ENCODE assay signal across 14 cellular contexts in genomic region chr12:15580431-15580830, GRCh38.
A peak's percentile ranks its signal among the peaks of the same experiment; 100 is the strongest.
DNase-seq lines count a peak whose midpoint lies in the region; ATAC-seq, FAIRE-seq and TF ChIP-seq lines count a peak whose summit lies in the region.
"Had no signal": no experiment of that assay in that cellular context is flagged by ENCODE, and none has a peak within 500 bp of the region (broad histone marks: within the 10 kb centered on the region; RNA-seq: fewer than 3 reads in every experiment).

No MANE protein-coding gene starts in this region.

- no peak overlapping the region for H3K9ac ChIP-seq in DND-41 (ENCODE audit: low read depth, low read length)

- no peak overlapping the region for H3K4me3 Mint-ChIP-seq in T-cell
- H3K4me3 Mint-ChIP-seq: neural crest cell had no signal

- peak; percentile 29 for DNase-seq in DND-41
- no peak for DNase-seq in GM19239 (ENCODE audit: insufficient read length, low spot score)
- peak in 26 of 34 experiments; percentile 9 to 53 (median 30) for DNase-seq in T-cell
- no peak for DNase-seq in fibroblast of mammary gland (ENCODE audit: low read depth)
- no peak for DNase-seq in esophagus squamous epithelium (lab: John Stamatoyannopoulos, UW)
- DNase-seq in AG20443 (ENCODE audit: low spot score), result no peak
- DNase-seq: NCI-H526 had no signal

- peaks cover 0 to 4% (median 0%) of the 10 kb centered on the region in 3 donors for H3K9me3 Mint-ChIP-seq in T-cell

- no peaks in the 10 kb centered on the region for H4K20me1 ChIP-seq in DND-41 (ENCODE audit: insufficient read depth, low read length)

- H3K27me3 Mint-ChIP-seq in T-cell, result no peaks in the 10 kb centered on the region

- H3K27ac Mint-ChIP-seq in T-cell, result peak overlapping the region in 1 of 2 donors; percentile 69
- H3K27ac Mint-ChIP-seq: activated T-helper 2 cell treated with anti-CD3 and anti-CD28 coated beads, Interferon-gamma antibody, Interleukin-2, Interleukin-4, amounts not matched to agents 10 μg/mL and 5 μg/mL and 100 μg/mL, durations not matched to agents 14 hours and 24 hours and 36 hours had no signal

- intact Hi-C loops in esophagus squamous epithelium (cut with DNase I), result loop anchor here (5.0 kb wide), 1 partner anchor 43 kb away; no protein-coding TSS in a partner anchor

- POLR2A ChIA-PET in T-cell (lab: Charles Lee), result no interaction called here

- peak; percentile 18 for FAIRE-seq in GM19239 (lab: Jason Lieb, UNC)
- FAIRE-seq: bronchial epithelial cell had no signal

- H3K27ac ChIP-seq in DND-41 (ENCODE audit: low read length) (no peak overlapping the region), esophagus squamous epithelium (no peak overlapping the region)
- H3K27ac ChIP-seq: SJSA1, skin epidermis, VCaP had no signal

- peak overlapping the region; percentile 2; the same call in 1 of the 2 replicates for H2AFZ ChIP-seq in DND-41 (ENCODE audit: low read depth, low read length)

- TF ChIP-seq POLR2A in esophagus squamous epithelium (IDR thresholded peaks at IDR 0.05), result no peak

- peaks cover 15 to 28% (median 25%) of the 10 kb centered on the region in 3 donors for H3K4me1 Mint-ChIP-seq in T-cell

- no peaks in the 10 kb centered on the region for H3K36me3 ChIP-seq in DND-41 (ENCODE audit: insufficient read depth, low read length)
- no peaks in the 10 kb centered on the region for H3K36me3 ChIP-seq in esophagus squamous epithelium
- H3K36me3 ChIP-seq: SJSA1 had no signal

- peaks cover 27% of the 10 kb centered on the region for H3K36me3 Mint-ChIP-seq in T-cell

- H3K27me3 ChIP-seq in DND-41 (ENCODE audit: insufficient read depth, low read length, poor library complexity) (no peaks in the 10 kb centered on the region), esophagus squamous epithelium (peaks cover 0 to 25% (median 0%) of the 10 kb centered on the region in 4 donors)
- H3K27me3 ChIP-seq: SJSA1 had no signal

- CTCF ChIA-PET in T-cell (lab: Charles Lee), result interaction anchor here (0.7 to 10.5 kb wide), 6 partner anchors 10 to 316 kb away, joined by 3 to 211 read pairs (median 6); no protein-coding TSS in a partner anchor

- peak; percentile 66 for TF ChIP-seq CTCF in DND-41 (IDR thresholded peaks at IDR 0.05; ENCODE audit: borderline replicate concordance, extremely low read depth, low read length, poor library complexity, severe bottlenecking)
- TF ChIP-seq CTCF in fibroblast of mammary gland (conservative IDR thresholded peaks at IDR 0.05; ENCODE audit: control insufficient read depth, insufficient read depth, low read depth, low read length), result peak; percentile 6
- no peak for TF ChIP-seq CTCF in esophagus squamous epithelium (IDR thresholded peaks at IDR 0.05)

- no peaks in the 10 kb centered on the region for H3K9me3 ChIP-seq in DND-41 (ENCODE audit: insufficient read depth, low read length, severe bottlenecking)
- no peaks in the 10 kb centered on the region for H3K9me3 ChIP-seq in esophagus squamous epithelium
- H3K9me3 ChIP-seq: SJSA1 had no signal

- no peaks in the 10 kb centered on the region for H3K79me2 ChIP-seq in DND-41 (ENCODE audit: insufficient read depth, low read length)

- 67 to 71% methylated on average over 1 of the region's 1 CpG for WGBS in esophagus squamous epithelium, 2 donors

- H3K4me3 ChIP-seq in DND-41 (ENCODE audit: low read depth in 1 of 2, low read length in 2 of 2) (no peak overlapping the region), fibroblast of mammary gland (ENCODE audit: control insufficient read depth, low read depth, low read length) (no peak overlapping the region), esophagus squamous epithelium (no peak overlapping the region)
- H3K4me3 ChIP-seq: SJSA1, skin epidermis had no signal

- H3K4me1 ChIP-seq in DND-41 (ENCODE audit: insufficient read depth, low read length) (peaks cover 37% of the 10 kb centered on the region), esophagus squamous epithelium (no peaks in the 10 kb centered on the region)
- H3K4me1 ChIP-seq: SJSA1 had no signal

- peak; percentile 47; the same call in 2 of the 3 replicates for ATAC-seq in DND-41 (ENCODE audit: insufficient read depth, low read depth)
- ATAC-seq in T-cell (replicated peaks in 1 of 4), result peak in 3 of 4 experiments; percentile 66 to 78 (median 71)
- no peak for ATAC-seq in esophagus mucosa

- H3K4me2 ChIP-seq in DND-41 (ENCODE audit: insufficient read depth, low read length), result no peak overlapping the region

Comparison
In these comparisons a context has a peak if more than half of its experiments do, and no peak if none do; other contexts are left out.
1. DNase-seq: peak in DND-41 (single experiment) and T-cell (26 of 34); none in GM19239 (single experiment), fibroblast of mammary gland (single experiment), esophagus squamous epithelium (single experiment) and AG20443 (single experiment).
2. CTCF ChIP-seq: peak in DND-41 (single experiment) and fibroblast of mammary gland (single experiment); none in esophagus squamous epithelium (0 of 6).